Comparison of ENCODE assay signal across 13 cellular contexts in the genomic region with DNA sequence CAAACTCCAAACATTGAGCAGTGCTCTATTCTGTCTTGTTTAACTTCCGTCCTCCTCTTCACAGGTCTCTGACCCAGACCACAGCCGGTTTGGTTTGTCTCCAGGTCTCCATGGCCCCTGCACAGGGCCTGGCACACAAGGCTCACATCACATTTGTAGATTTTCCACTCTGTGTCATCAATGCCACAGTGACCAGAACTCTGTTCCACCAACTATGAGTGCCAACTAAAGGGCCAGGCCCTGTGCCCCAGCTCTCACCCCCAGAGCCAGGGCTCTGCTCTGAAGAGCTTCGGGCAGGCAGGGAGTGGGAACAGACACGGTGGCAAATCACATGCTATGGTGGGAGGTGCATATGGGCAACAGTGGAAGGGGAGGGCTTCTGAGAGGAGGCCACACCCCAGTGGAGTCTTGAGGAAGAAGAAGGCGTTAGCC. TPM values are rescaled to one million over a fixed set of nuclear protein-coding genes. Genes with fewer than 3 reads are reported as not detected.
DNase-seq lines count a peak whose midpoint lies in the region; ATAC-seq and TF ChIP-seq lines count a peak whose summit lies in the region.
"Had no signal": no experiment of that assay in that cellular context is flagged by ENCODE, and none has a peak within 500 bp of the region (broad histone marks: within the 10 kb centered on the region; RNA-seq: fewer than 3 reads in every experiment).

No MANE protein-coding gene starts in this region.

- H3K36me3 Mint-ChIP-seq in CD8-positive, alpha-beta memory T cell, result peaks cover 11 to 85% (median 29%) of the 10 kb centered on the region in 3 donors
- peaks cover 78% of the 10 kb centered on the region for H3K36me3 Mint-ChIP-seq in endodermal cell (ENCODE audit: low read depth)
- peaks cover 65 to 77% of the 10 kb centered on the region in 2 donors for H3K36me3 Mint-ChIP-seq in stimulated activated naive B cell treated with anti-CD40 and anti-IgM and Interleukin-4, amounts not matched to agents 10 μg/mL and 1 μg/mL and 100 μg/mL, for 72 hours

- no peaks in the 10 kb centered on the region for H3K9me3 Mint-ChIP-seq in CD8-positive, alpha-beta memory T cell
- H3K9me3 Mint-ChIP-seq in endodermal cell, result no peaks in the 10 kb centered on the region
- H3K9me3 Mint-ChIP-seq in stimulated activated naive B cell treated with anti-CD40 and anti-IgM and Interleukin-4, amounts not matched to agents 10 μg/mL and 1 μg/mL and 100 μg/mL, for 72 hours, result no peaks in the 10 kb centered on the region

- peak overlapping the region; percentile 19 for H3K27ac ChIP-seq in CD8-positive, alpha-beta memory T cell (ENCODE audit: low read depth, low read length)
- H3K27ac ChIP-seq in RWPE2 (ENCODE audit: poor library complexity, severe bottlenecking), result peak overlapping the region; percentile 74
- no peak overlapping the region for H3K27ac ChIP-seq in endodermal cell (ENCODE audit: low read depth, low read length)
- H3K27ac ChIP-seq: VCaP had no signal

- peaks cover 76% of the 10 kb centered on the region for H3K36me3 ChIP-seq in CD8-positive, alpha-beta memory T cell (ENCODE audit: insufficient read depth, low read length)
- H3K36me3 ChIP-seq in RWPE2 (ENCODE audit: low read depth) (peaks cover 89% of the 10 kb centered on the region), endodermal cell (ENCODE audit: control insufficient read depth, insufficient read depth, low read length) (peaks cover 73% of the 10 kb centered on the region), mucosa of stomach (ENCODE audit: control insufficient read depth, insufficient read depth, low read length) (peaks cover 12% of the 10 kb centered on the region)

- no peak for ATAC-seq in RWPE2 (ENCODE audit: low read depth)
- ATAC-seq in stimulated activated naive B cell treated with anti-CD40 and anti-IgM and Interleukin-4, amounts not matched to agents 10 μg/mL and 1 μg/mL and 100 μg/mL, for 72 hours (replicated peaks), result no peak

- H3K4me1 Mint-ChIP-seq in CD8-positive, alpha-beta memory T cell, result peaks cover 9 to 12% (median 11%) of the 10 kb centered on the region in 3 donors
- peaks cover 22% of the 10 kb centered on the region for H3K4me1 Mint-ChIP-seq in endodermal cell
- peaks cover 3 to 8% of the 10 kb centered on the region in 2 donors for H3K4me1 Mint-ChIP-seq in stimulated activated naive B cell treated with anti-CD40 and anti-IgM and Interleukin-4, amounts not matched to agents 10 μg/mL and 1 μg/mL and 100 μg/mL, for 72 hours

- H3K4me3 Mint-ChIP-seq in CD8-positive, alpha-beta memory T cell, result peak overlapping the region in 1 of 7 donors; percentile 9
- no peak overlapping the region for H3K4me3 Mint-ChIP-seq in endodermal cell
- no peak overlapping the region for H3K4me3 Mint-ChIP-seq in stimulated activated naive B cell treated with anti-CD40 and anti-IgM and Interleukin-4, amounts not matched to agents 10 μg/mL and 1 μg/mL and 100 μg/mL, for 72 hours
- H3K4me3 Mint-ChIP-seq: naive B cell had no signal

- no peaks in the 10 kb centered on the region for H3K9me3 ChIP-seq in CD8-positive, alpha-beta memory T cell (ENCODE audit: low read length)
- H3K9me3 ChIP-seq in RWPE2 (ENCODE audit: severe bottlenecking) (no peaks in the 10 kb centered on the region), endodermal cell (ENCODE audit: control insufficient read depth, low read length) (no peaks in the 10 kb centered on the region), mucosa of stomach (ENCODE audit: control insufficient read depth, low read length) (no peaks in the 10 kb centered on the region)

- WGBS in endodermal cell (ENCODE audit: insufficient coverage in 1 of 2, insufficient read length in 1 of 2), 2 experiments, result 49 to 76% methylated on average over 2 to 5 of the region's 5 CpGs

- H3K4me3 ChIP-seq in CD8-positive, alpha-beta memory T cell (ENCODE audit: low read length), result no peak overlapping the region
- H3K4me3 ChIP-seq in RWPE2 (ENCODE audit: severe bottlenecking) (no peak overlapping the region), endodermal cell (ENCODE audit: low read length) (no peak overlapping the region), mucosa of stomach (ENCODE audit: low read length) (no peak overlapping the region)
- H3K4me3 ChIP-seq: dorsolateral prefrontal cortex had no signal

- no peak for TF ChIP-seq CTCF in RWPE2 (IDR thresholded peaks at IDR 0.05; ENCODE audit: poor library complexity, severe bottlenecking)
- TF ChIP-seq CTCF in endodermal cell (conservative IDR thresholded peaks at IDR 0.05), result no peak

- H3K4me1 ChIP-seq in CD8-positive, alpha-beta memory T cell (ENCODE audit: insufficient read depth, low read length), result no peaks in the 10 kb centered on the region
- H3K4me1 ChIP-seq in RWPE2 (ENCODE audit: insufficient read depth, poor library complexity, severe bottlenecking), result peaks cover 11% of the 10 kb centered on the region
- peaks cover 15% of the 10 kb centered on the region for H3K4me1 ChIP-seq in endodermal cell (ENCODE audit: control insufficient read depth, insufficient read depth, low read length)
- peaks cover 50% of the 10 kb centered on the region for H3K4me1 ChIP-seq in mucosa of stomach (ENCODE audit: control insufficient read depth, insufficient read depth, low read length)

- peak in 2 of 5 donors; percentile 18 to 50 for DNase-seq in CD8-positive, alpha-beta memory T cell
- no peak for DNase-seq in RWPE2 (ENCODE audit: low spot score)
- peak; percentile 71 for DNase-seq in endodermal cell
- no peak for DNase-seq in effector CD8-positive, alpha-beta T cell (lab: John Stamatoyannopoulos, UW)
- no peak for DNase-seq in kidney glomerular epithelial cell (lab: John Stamatoyannopoulos, UW)
- no peak for DNase-seq in stimulated activated naive B cell treated with anti-CD40 and anti-IgM and Interleukin-4, amounts not matched to agents 10 μg/mL and 1 μg/mL and 100 μg/mL, for 72 hours
- DNase-seq in posterior cingulate gyrus, result no peak
- DNase-seq: activated effector memory CD4-positive, alpha-beta T cell treated with anti-CD3 and anti-CD28 coated beads, Interleukin-2, amount 50 U/mL, for 16 hours; dorsolateral prefrontal cortex; naive B cell had no signal

- no peaks in the 10 kb centered on the region for H3K27me3 Mint-ChIP-seq in CD8-positive, alpha-beta memory T cell
- H3K27me3 Mint-ChIP-seq in endodermal cell (ENCODE audit: insufficient read depth), result no peaks in the 10 kb centered on the region
- H3K27me3 Mint-ChIP-seq in stimulated activated naive B cell treated with anti-CD40 and anti-IgM and Interleukin-4, amounts not matched to agents 10 μg/mL and 1 μg/mL and 100 μg/mL, for 72 hours, result no peaks in the 10 kb centered on the region
- H3K27me3 Mint-ChIP-seq: naive B cell had no signal

- H3K27me3 ChIP-seq in CD8-positive, alpha-beta memory T cell (ENCODE audit: insufficient read depth, low read length, poor library complexity, severe bottlenecking), result no peaks in the 10 kb centered on the region
- H3K27me3 ChIP-seq in RWPE2 (ENCODE audit: insufficient read depth, poor library complexity, severe bottlenecking) (no peaks in the 10 kb centered on the region), endodermal cell (ENCODE audit: control insufficient read depth, insufficient read depth, low read length, poor library complexity, severe bottlenecking) (no peaks in the 10 kb centered on the region), mucosa of stomach (ENCODE audit: control insufficient read depth, insufficient read depth, low read length) (no peaks in the 10 kb centered on the region)
- H3K27me3 ChIP-seq: dorsolateral prefrontal cortex had no signal

- intact Hi-C loops in posterior cingulate gyrus (cut with DNase I), result no loop called here

- H3K27ac Mint-ChIP-seq in CD8-positive, alpha-beta memory T cell, result peak overlapping the region in 7 of 8 donors; percentile 27 to 92 (median 44)
- H3K27ac Mint-ChIP-seq in endodermal cell, result peak overlapping the region; percentile 3
- H3K27ac Mint-ChIP-seq in stimulated activated naive B cell treated with anti-CD40 and anti-IgM and Interleukin-4, amounts not matched to agents 10 μg/mL and 1 μg/mL and 100 μg/mL, for 72 hours, result no peak overlapping the region

- H3K9ac ChIP-seq in endodermal cell (ENCODE audit: extremely low read depth, low read length, poor library complexity, severe bottlenecking), result no peak overlapping the region
- peak overlapping the region; percentile 64 for H3K9ac ChIP-seq in mucosa of stomach (ENCODE audit: low read length)

- CTCF ChIA-PET in CD8-positive, alpha-beta memory T cell (lab: Charles Lee), result no interaction called here

- POLR2A ChIA-PET in CD8-positive, alpha-beta memory T cell (lab: Charles Lee), result no interaction called here

RNA-seq across cellular contexts. Expression of gene SMG9, which starts 16.0 kb away (rescaled TPM):
- total RNA-seq in CD8-positive, alpha-beta memory T cell, result 10 to 100 TPM; 85.8 to 91.3 TPM
- polyA plus RNA-seq in CD8-positive, alpha-beta memory T cell, result 11.0 TPM
- total RNA-seq in endodermal cell, result 10 to 100 TPM; 44.6 to 53.8 TPM
- polyA plus RNA-seq in endodermal cell (2013, experiment 1 of 2), result 43.1 TPM
- 38.6 TPM for polyA plus RNA-seq in endodermal cell (2013, experiment 2 of 2)

RNA-seq across cellular contexts. Expression of gene IRGC, which starts 22.9 kb away (rescaled TPM):
- not detected for total RNA-seq in CD8-positive, alpha-beta memory T cell
- polyA plus RNA-seq in CD8-positive, alpha-beta memory T cell, result not detected
- total RNA-seq in endodermal cell, result not detected
- polyA plus RNA-seq in endodermal cell (2013, experiment 1 of 2), result not detected
- not detected for polyA plus RNA-seq in endodermal cell (2013, experiment 2 of 2)
- total RNA-seq: dorsolateral prefrontal cortex, LHCN-M2 had no signal

RNA-seq across cellular contexts. Expression of gene KCNN4, which starts 42.0 kb away (rescaled TPM):
- total RNA-seq in CD8-positive, alpha-beta memory T cell, result 10 to 100 TPM; 93.8 to 97.6 TPM
- polyA plus RNA-seq in CD8-positive, alpha-beta memory T cell, result 8.3 TPM
- not detected for total RNA-seq in endodermal cell
- polyA plus RNA-seq in endodermal cell (2013, experiment 1 of 2), result 0.89 TPM
- 0.29 TPM for polyA plus RNA-seq in endodermal cell (2013, experiment 2 of 2)

Comparison
In these comparisons a context has a peak if more than half of its experiments do, and no peak if none do; other contexts are left out.
1. RNA of gene KCNN4, which starts 42.0 kb away (total RNA-seq): 93.8 to 97.6 TPM in CD8-positive, alpha-beta memory T cell; not detected in endodermal cell; every median in the first group is over 10 times any median in the second.